Comparison of ENCODE assay signal across 1 cellular context in the genomic region with DNA sequence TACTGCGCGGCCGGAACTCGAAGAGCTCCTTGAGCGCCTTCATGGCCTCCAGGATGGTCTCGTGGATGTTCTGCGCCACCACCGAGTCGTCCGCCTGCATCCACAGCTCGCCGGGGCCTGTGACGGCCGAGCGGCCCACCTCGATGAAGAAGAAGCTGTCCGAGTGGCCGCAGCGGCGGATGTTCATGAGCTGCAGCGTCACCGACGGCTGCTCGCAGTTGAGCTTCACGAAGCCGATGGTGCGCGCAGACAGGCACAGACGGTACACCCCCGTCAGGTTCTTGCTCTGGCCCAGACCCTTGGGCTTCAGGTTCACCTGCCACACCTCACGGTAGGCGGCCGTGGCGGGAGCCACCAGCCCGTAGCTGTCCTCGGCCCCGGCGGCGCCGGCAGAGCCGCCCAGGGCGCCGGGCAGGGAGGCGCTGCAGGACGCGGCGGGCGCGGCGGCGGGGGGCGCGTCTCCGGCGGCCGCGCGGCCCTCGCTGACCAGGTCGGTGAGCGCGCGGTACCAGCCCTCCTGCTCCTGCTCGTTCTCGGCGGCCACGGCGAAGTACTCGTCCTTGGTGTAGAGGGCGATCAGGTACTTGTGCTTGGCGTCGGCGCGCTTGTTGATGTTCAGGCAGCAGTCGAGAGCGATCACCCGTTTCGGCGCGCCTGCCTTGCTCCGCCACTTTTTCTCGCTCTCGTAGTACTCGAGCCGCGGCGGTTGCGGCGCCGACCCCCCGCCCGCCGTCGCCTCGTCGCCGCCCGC.
TF ChIP-seq lines count a peak whose summit lies in the region.

No MANE protein-coding gene starts in this region.

TF ChIP-seq in HEK293, 187 proteins besides CTCF, POLR2A, EP300 and RAD21 (continued from another document):
- TF ChIP-seq ZBTB8A (tag by site-specific recombination; IDR thresholded peaks at IDR 0.05) (peak; percentile 39; the same call in 1 of the 2 replicates), ZEB2 (tag by site-specific recombination; IDR thresholded peaks at IDR 0.05) (peak; percentile 56; the same call in 1 of the 2 replicates), ZNF596 (tag by site-specific recombination; IDR thresholded peaks at IDR 0.05) (no peak), ZNF2 (tag by site-specific recombination; IDR thresholded peaks at IDR 0.05) (peak; percentile 20; the same call in 1 of the 2 replicates), ZIC2 (tag by site-specific recombination; IDR thresholded peaks at IDR 0.05) (peak; percentile 20; the same call in 1 of the 2 replicates), KLF10 (tag by site-specific recombination; IDR thresholded peaks at IDR 0.05) (peak; percentile 62; the same call in 1 of the 2 replicates), REPIN1 (tag by site-specific recombination; IDR thresholded peaks at IDR 0.05; ENCODE audit: low read depth) (no peak), ZNF335 (tag by site-specific recombination; conservative IDR thresholded peaks at IDR 0.05) (peak; percentile 27; the same call in 1 of the 2 replicates), ZBTB17 (tag by site-specific recombination; IDR thresholded peaks at IDR 0.05) (peak; percentile 91), ZNF133 (tag by site-specific recombination; IDR thresholded peaks at IDR 0.05) (no peak), GLI4 (tag by site-specific recombination; IDR thresholded peaks at IDR 0.05) (0 out of 2 replicates have a peak, but pooled peaks have one; percentile 18), ZNF791 (tag by site-specific recombination; IDR thresholded peaks at IDR 0.05) (no peak), ZNF510 (tag by site-specific recombination; IDR thresholded peaks at IDR 0.05; ENCODE audit: insufficient replicate concordance) (no peak), ZNF146 (tag by site-specific recombination; IDR thresholded peaks at IDR 0.05) (peak; percentile 97), ZNF600 (tag by site-specific recombination; IDR thresholded peaks at IDR 0.05) (0 out of 2 replicates have a peak, but pooled peaks have one; percentile 39)
- TF ChIP-seq, protein P1, sequence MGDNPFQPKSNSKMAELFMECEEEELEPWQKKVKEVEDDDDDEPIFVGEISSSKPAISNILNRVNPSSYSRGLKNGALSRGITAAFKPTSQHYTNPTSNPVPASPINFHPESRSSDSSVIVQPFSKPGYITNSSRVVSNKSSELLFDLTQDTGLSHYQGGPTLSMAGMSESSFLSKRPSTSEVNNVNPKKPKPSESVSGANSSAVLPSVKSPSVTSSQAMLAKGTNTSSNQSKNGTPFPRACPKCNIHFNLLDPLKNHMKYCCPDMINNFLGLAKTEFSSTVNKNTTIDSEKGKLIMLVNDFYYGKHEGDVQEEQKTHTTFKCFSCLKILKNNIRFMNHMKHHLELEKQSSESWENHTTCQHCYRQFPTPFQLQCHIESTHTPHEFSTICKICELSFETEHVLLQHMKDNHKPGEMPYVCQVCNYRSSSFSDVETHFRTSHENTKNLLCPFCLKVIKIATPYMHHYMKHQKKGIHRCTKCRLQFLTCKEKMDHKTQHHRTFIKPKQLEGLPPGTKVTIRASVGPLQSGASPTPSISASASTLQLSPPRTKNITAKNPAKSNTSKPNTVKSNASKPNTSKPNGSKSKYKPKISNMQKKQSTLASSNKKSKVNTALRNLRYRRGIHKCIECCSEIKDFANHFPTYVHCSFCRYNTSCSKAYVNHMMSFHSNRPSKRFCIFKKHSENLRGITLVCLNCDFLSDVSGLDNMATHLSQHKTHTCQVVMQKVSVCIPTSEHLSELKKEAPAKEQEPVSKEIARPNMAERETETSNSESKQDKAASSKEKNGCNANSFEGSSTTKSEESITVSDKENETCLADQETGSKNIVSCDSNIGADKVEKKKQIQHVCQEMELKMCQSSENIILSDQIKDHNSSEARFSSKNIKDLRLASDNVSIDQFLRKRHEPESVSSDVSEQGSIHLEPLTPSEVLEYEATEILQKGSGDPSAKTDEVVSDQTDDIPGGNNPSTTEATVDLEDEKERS (tag by site-specific recombination; IDR thresholded peaks at IDR 0.05), result no peak
- TF ChIP-seq, protein P2, sequence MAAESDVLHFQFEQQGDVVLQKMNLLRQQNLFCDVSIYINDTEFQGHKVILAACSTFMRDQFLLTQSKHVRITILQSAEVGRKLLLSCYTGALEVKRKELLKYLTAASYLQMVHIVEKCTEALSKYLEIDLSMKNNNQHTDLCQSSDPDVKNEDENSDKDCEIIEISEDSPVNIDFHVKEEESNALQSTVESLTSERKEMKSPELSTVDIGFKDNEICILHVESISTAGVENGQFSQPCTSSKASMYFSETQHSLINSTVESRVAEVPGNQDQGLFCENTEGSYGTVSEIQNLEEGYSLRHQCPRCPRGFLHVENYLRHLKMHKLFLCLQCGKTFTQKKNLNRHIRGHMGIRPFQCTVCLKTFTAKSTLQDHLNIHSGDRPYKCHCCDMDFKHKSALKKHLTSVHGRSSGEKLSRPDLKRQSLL (tag by site-specific recombination; IDR thresholded peaks at IDR 0.05), result peak; percentile 29; the same call in 1 of the 2 replicates
- TF ChIP-seq, protein P3, sequence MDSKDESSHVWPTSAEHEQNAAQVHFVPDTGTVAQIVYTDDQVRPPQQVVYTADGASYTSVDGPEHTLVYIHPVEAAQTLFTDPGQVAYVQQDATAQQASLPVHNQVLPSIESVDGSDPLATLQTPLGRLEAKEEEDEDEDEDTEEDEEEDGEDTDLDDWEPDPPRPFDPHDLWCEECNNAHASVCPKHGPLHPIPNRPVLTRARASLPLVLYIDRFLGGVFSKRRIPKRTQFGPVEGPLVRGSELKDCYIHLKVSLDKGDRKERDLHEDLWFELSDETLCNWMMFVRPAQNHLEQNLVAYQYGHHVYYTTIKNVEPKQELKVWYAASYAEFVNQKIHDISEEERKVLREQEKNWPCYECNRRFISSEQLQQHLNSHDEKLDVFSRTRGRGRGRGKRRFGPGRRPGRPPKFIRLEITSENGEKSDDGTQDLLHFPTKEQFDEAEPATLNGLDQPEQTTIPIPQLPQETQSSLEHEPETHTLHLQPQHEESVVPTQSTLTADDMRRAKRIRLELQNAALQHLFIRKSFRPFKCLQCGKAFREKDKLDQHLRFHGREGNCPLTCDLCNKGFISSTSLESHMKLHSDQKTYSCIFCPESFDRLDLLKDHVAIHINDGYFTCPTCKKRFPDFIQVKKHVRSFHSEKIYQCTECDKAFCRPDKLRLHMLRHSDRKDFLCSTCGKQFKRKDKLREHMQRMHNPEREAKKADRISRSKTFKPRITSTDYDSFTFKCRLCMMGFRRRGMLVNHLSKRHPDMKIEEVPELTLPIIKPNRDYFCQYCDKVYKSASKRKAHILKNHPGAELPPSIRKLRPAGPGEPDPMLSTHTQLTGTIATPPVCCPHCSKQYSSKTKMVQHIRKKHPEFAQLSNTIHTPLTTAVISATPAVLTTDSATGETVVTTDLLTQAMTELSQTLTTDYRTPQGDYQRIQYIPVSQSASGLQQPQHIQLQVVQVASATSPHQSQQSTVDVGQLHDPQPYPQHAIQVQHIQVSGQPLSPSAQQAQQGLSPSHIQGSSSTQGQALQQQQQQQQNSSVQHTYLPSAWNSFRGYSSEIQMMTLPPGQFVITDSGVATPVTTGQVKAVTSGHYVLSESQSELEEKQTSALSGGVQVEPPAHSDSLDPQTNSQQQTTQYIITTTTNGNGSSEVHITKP (tag by site-specific recombination; IDR thresholded peaks at IDR 0.05), result 0 out of 2 replicates have a peak, but pooled peaks have one; percentile 12
- TF ChIP-seq, protein P4, sequence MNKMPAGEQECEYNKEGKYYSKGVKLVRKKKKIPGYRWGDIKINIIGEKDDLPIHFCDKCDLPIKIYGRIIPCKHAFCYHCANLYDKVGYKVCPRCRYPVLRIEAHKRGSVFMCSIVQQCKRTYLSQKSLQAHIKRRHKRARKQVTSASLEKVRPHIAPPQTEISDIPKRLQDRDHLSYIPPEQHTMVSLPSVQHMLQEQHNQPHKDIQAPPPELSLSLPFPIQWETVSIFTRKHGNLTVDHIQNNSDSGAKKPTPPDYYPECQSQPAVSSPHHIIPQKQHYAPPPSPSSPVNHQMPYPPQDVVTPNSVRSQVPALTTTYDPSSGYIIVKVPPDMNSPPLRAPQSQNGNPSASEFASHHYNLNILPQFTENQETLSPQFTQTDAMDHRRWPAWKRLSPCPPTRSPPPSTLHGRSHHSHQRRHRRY (tag by site-specific recombination; IDR thresholded peaks at IDR 0.05), result peak; percentile 57; the same call in 1 of the 2 replicates
- TF ChIP-seq, protein P5, sequence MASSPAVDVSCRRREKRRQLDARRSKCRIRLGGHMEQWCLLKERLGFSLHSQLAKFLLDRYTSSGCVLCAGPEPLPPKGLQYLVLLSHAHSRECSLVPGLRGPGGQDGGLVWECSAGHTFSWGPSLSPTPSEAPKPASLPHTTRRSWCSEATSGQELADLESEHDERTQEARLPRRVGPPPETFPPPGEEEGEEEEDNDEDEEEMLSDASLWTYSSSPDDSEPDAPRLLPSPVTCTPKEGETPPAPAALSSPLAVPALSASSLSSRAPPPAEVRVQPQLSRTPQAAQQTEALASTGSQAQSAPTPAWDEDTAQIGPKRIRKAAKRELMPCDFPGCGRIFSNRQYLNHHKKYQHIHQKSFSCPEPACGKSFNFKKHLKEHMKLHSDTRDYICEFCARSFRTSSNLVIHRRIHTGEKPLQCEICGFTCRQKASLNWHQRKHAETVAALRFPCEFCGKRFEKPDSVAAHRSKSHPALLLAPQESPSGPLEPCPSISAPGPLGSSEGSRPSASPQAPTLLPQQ (tag by site-specific recombination; IDR thresholded peaks at IDR 0.05), result no peak
- TF ChIP-seq, protein P6, sequence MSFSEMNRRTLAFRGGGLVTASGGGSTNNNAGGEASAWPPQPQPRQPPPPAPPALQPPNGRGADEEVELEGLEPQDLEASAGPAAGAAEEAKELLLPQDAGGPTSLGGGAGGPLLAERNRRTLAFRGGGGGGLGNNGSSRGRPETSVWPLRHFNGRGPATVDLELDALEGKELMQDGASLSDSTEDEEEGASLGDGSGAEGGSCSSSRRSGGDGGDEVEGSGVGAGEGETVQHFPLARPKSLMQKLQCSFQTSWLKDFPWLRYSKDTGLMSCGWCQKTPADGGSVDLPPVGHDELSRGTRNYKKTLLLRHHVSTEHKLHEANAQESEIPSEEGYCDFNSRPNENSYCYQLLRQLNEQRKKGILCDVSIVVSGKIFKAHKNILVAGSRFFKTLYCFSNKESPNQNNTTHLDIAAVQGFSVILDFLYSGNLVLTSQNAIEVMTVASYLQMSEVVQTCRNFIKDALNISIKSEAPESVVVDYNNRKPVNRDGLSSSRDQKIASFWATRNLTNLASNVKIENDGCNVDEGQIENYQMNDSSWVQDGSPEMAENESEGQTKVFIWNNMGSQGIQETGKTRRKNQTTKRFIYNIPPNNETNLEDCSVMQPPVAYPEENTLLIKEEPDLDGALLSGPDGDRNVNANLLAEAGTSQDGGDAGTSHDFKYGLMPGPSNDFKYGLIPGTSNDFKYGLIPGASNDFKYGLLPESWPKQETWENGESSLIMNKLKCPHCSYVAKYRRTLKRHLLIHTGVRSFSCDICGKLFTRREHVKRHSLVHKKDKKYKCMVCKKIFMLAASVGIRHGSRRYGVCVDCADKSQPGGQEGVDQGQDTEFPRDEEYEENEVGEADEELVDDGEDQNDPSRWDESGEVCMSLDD (tag by site-specific recombination; IDR thresholded peaks at IDR 0.05), result no peak
TF ChIP-seq in HEK293: peak in this region for 15.
